ENCODE assay signal across 1 cellular context in genomic region chr20:13784893-13785715, GRCh38.
TF ChIP-seq lines count a peak whose summit lies in the region.

TSS of gene ESF1 (minus strand) at chr20:13784919. CDS start at chr20:13783140, 1,779 bp downstream.
TSS of gene NDUFAF5 (plus strand) at chr20:13785028. CDS start at chr20:13785069, 41 bp downstream.

TF ChIP-seq in SK-N-SH, 30 proteins besides CTCF, POLR2A, EP300 and RAD21 (continued from another document):
- TF ChIP-seq REST (IDR thresholded peaks at IDR 0.05; ENCODE audit: low read depth, low read length) (peak; percentile 64; the same call in 1 of the 2 replicates), ELF1 (IDR thresholded peaks at IDR 0.05) (peak; percentile 65; the same call in 1 of the 2 replicates), NRF1 (IDR thresholded peaks at IDR 0.05; ENCODE audit: low read depth, low read length) (peak; percentile 82), YY1 (IDR thresholded peaks at IDR 0.05; ENCODE audit: low read depth) (no peak), MXI1 (IDR thresholded peaks at IDR 0.05; ENCODE audit: low read depth, low read length) (peak; percentile 99), TCF12 (IDR thresholded peaks at IDR 0.05) (peak; percentile 17; the same call in 1 of the 2 replicates), SMC3 (IDR thresholded peaks at IDR 0.05; ENCODE audit: low read depth, low read length) (no peak), RCOR1 (IDR thresholded peaks at IDR 0.05; ENCODE audit: low read length) (peak; percentile 56), CHD2 (IDR thresholded peaks at IDR 0.05; ENCODE audit: low read length, partially characterized antibody) (peak; percentile 97), ZBTB33 (IDR thresholded peaks at IDR 0.05; ENCODE audit: borderline replicate concordance, low read depth) (peak; percentile 94), GATA2 (CRISPR knock-in tag; IDR thresholded peaks at IDR 0.05) (peak; percentile 18; the same call in 1 of the 2 replicates), JUND (IDR thresholded peaks at IDR 0.05) (no peak), MEF2A (IDR thresholded peaks at IDR 0.05; ENCODE audit: borderline replicate concordance, low read depth) (no peak), FOXM1 (IDR thresholded peaks at IDR 0.05; ENCODE audit: low read depth) (no peak)
TF ChIP-seq in SK-N-SH: peak in this region for 16.
